8 cellular contexts compared by ENCODE assay signal in genomic region chr6:32970413-32971244, GRCh38. TPM values are rescaled to one million over a fixed set of nuclear protein-coding genes. Genes with fewer than 3 reads are reported as not detected.
DNase-seq lines count a peak whose midpoint lies in the region; ATAC-seq, FAIRE-seq and TF ChIP-seq lines count a peak whose summit lies in the region.

No MANE protein-coding gene starts in this region.

- H2BK15ac ChIP-seq in mesendoderm (replicated peaks; ENCODE audit: low read depth): no peak overlapping the region

- peak overlapping the region; percentile 88 to 94 for H3K4me3 Mint-ChIP-seq in effector memory CD8-positive, alpha-beta T cell

- H3K56ac ChIP-seq in mesendoderm (ENCODE audit: low read length): peak overlapping the region; percentile 100

- H2BK120ac ChIP-seq in mesendoderm (ENCODE audit: low read depth, low read length): peak overlapping the region; percentile 78

- peak overlapping the region; percentile 94 to 98 for H3K27ac Mint-ChIP-seq in effector memory CD8-positive, alpha-beta T cell

- H3K27ac ChIP-seq in mesendoderm (ENCODE audit: low read depth, low read length): peak overlapping the region; percentile 100

- peaks cover 8% of the 10 kb centered on the region for H3K4me1 ChIP-seq in mesendoderm (ENCODE audit: control insufficient read depth, low read depth, low read length)

- H4K5ac ChIP-seq in mesendoderm (ENCODE audit: low read length): peak overlapping the region; percentile 100

- no CpG with 5 or more reads among the region's 43 CpGs for WGBS in mesendoderm (ENCODE audit: extremely low coverage, insufficient coverage, low lambda C conversion rate)

- H3K9me3 Mint-ChIP-seq in effector memory CD8-positive, alpha-beta T cell: no peaks in the 10 kb centered on the region

- H3K36me3 Mint-ChIP-seq in effector memory CD8-positive, alpha-beta T cell (ENCODE audit: insufficient read depth): peaks cover 75% of the 10 kb centered on the region

- peak overlapping the region; percentile 96 for H2AK5ac ChIP-seq in mesendoderm (ENCODE audit: low read length)

- peaks cover 51 to 69% of the 10 kb centered on the region in 2 donors for H3K4me1 Mint-ChIP-seq in effector memory CD8-positive, alpha-beta T cell (ENCODE audit: low read depth in 2 of 2)

- peaks cover 8% of the 10 kb centered on the region for H3K79me1 ChIP-seq in mesendoderm (ENCODE audit: low read length)

- peak overlapping the region; percentile 100 for H3K9ac ChIP-seq in mesendoderm (ENCODE audit: low read length)

- H3K4me3 ChIP-seq in mesendoderm (ENCODE audit: low read length): peak overlapping the region; percentile 97

- TF ChIP-seq POLR2A in H54 (IDR thresholded peaks at IDR 0.05; ENCODE audit: low read depth, low read length): peak; percentile 43

- ATAC-seq in effector memory CD8-positive, alpha-beta T cell (replicated peaks): no peak
- ATAC-seq in GM18867 (IDR thresholded peaks at IDR 0.05; ENCODE audit: unreplicated experiment): no peak

- peak overlapping the region; percentile 95 for H3K23ac ChIP-seq in mesendoderm (ENCODE audit: low read length)

- H3K36me3 ChIP-seq in mesendoderm (ENCODE audit: control insufficient read depth, insufficient read depth, low read length): peaks cover 20% of the 10 kb centered on the region

- H3K18ac ChIP-seq in mesendoderm (ENCODE audit: low read length): peak overlapping the region; percentile 99

- no peaks in the 10 kb centered on the region for H3K27me3 Mint-ChIP-seq in effector memory CD8-positive, alpha-beta T cell

- peak; percentile 90 for DNase-seq in AG09319 (ENCODE audit: extremely low read depth, low read depth)
- DNase-seq in H54 (ENCODE audit: insufficient read length, low spot score): peak; percentile 38
- DNase-seq in NCI-H82 treated with DMSO at 0.1 percent for 48 hours (lab: John Stamatoyannopoulos, UW; ENCODE audit: unreplicated experiment): peak; percentile 69
- peak; percentile 58 to 73 (median 64) for DNase-seq in activated CD8-positive, alpha-beta memory T cell treated with anti-CD3 and anti-CD28 coated beads for 48 hours (ENCODE audit: low read depth in 2 of 3, low spot score in 2 of 3)
- peak; percentile 42 to 50 (median 42) for DNase-seq in effector memory CD8-positive, alpha-beta T cell
- peak; percentile 96 for DNase-seq in mesendoderm
- DNase-seq in stimulated activated CD8-positive, alpha-beta memory T cell treated with anti-CD3 and anti-CD28 coated beads, Interleukin-12 subunit alpha, Interleukin-12 subunit beta, amount 100 ng/mL, for 4 hours (ENCODE audit: low read depth): peak; percentile 62

- FAIRE-seq in H54 (lab: Jason Lieb, UNC): no peak

- H3K79me2 ChIP-seq in mesendoderm (ENCODE audit: control insufficient read depth, insufficient read depth, low read length): peaks cover 61% of the 10 kb centered on the region

- peak overlapping the region; percentile 99 for H3K4ac ChIP-seq in mesendoderm (ENCODE audit: low read depth, low read length)

- TF ChIP-seq CTCF in AG09319 (IDR thresholded peaks at IDR 0.05; ENCODE audit: low read depth, low read length): no peak

- peak overlapping the region; percentile 98 for H4K8ac ChIP-seq in mesendoderm (ENCODE audit: low read depth, low read length)

- H3K27me3 ChIP-seq in mesendoderm (ENCODE audit: insufficient read depth, low read length, poor library complexity): no peaks in the 10 kb centered on the region

- peak overlapping the region; percentile 98 for H2BK5ac ChIP-seq in mesendoderm (ENCODE audit: low read length)

- peak overlapping the region; percentile 89 for H3K4me2 ChIP-seq in mesendoderm (ENCODE audit: low read length)

RNA-seq across cellular contexts. Expression of gene BRD2, which starts 2.2 kb away (rescaled TPM):
- polyA plus RNA-seq in mesendoderm (2013, experiment 1 of 2): 162 TPM
- 162 TPM for polyA plus RNA-seq in mesendoderm (2013, experiment 2 of 2)

RNA-seq across cellular contexts. Expression of gene HLA-DMA, which starts 17.7 kb away (rescaled TPM):
- polyA plus RNA-seq in mesendoderm (2013, experiment 1 of 2): 10.8 TPM
- polyA plus RNA-seq in mesendoderm (2013, experiment 2 of 2): 9.8 TPM

RNA-seq across cellular contexts. Expression of gene HLA-DMB, which starts 29.8 kb away (rescaled TPM):
- polyA plus RNA-seq in mesendoderm (2013, experiment 1 of 2): 1.4 TPM
- 1.1 TPM for polyA plus RNA-seq in mesendoderm (2013, experiment 2 of 2)

RNA-seq across cellular contexts. Expression of gene HLA-DOA, which starts 38.8 kb away (rescaled TPM):
- 10.2 TPM for polyA plus RNA-seq in mesendoderm (2013, experiment 1 of 2)
- 9.5 TPM for polyA plus RNA-seq in mesendoderm (2013, experiment 2 of 2)

Comparison
In these comparisons a context has a peak if more than half of its experiments do, and no peak if none do; other contexts are left out.
1. DNase-seq: peak in every context shown above with its lines; median percentile 96 in mesendoderm; 90 in AG09319; 69 in NCI-H82 treated with DMSO at 0.1 percent for 48 hours; 64 in activated CD8-positive, alpha-beta memory T cell treated with anti-CD3 and anti-CD28 coated beads for 48 hours; 62 in stimulated activated CD8-positive, alpha-beta memory T cell treated with anti-CD3 and anti-CD28 coated beads, Interleukin-12 subunit alpha, Interleukin-12 subunit beta, amount 100 ng/mL, for 4 hours; 42 in effector memory CD8-positive, alpha-beta T cell; 38 in H54.